ENCODE assay signal across 7 cellular contexts in the genomic region with DNA sequence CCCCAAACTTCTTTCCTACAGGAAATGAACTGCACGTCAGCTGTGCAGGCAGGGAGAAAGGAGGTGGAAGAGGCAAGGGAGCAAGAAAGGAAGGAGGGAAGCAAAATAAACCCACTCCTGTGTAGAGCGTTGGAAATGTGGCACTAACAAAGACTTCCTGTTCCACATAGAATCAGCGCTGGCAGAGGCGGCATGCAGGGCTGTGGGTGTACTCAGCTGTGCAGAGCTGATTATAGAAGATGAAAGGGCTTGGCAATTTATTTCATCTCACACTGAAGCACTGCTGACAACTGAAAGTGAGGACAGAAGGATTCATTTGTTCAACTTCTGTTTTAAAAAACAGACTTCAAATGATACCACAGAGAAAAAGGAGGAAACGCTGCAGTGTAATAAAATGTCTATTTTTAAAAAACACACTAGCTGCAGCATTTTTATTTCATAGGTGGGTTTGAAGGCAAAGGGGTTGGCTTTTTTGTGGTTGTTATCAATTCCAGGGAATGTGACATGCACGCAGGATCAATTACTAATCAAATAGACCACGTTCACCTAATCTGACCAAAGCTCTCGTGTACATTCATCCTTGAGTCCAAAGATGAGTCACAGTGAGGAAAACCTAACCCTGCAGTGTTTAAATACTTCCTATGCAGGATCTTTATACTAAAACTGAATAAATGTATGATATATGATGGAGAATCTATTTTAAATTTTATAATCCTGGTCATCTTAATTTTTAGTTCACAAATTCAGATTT.
DNase-seq lines count a peak whose midpoint lies in the region; ATAC-seq, FAIRE-seq and TF ChIP-seq lines count a peak whose summit lies in the region.

No MANE protein-coding gene starts in this region.

- H3K4me3 ChIP-seq in skeletal muscle satellite cell (ENCODE audit: low read length): peak overlapping the region; percentile 25

- no peak overlapping the region for H3K27ac ChIP-seq in foreskin keratinocyte

- no peaks in the 10 kb centered on the region for H3K9me3 ChIP-seq in skeletal muscle satellite cell (replicated peaks; ENCODE audit: low read length)

- H3K4me1 ChIP-seq in foreskin keratinocyte: no peaks in the 10 kb centered on the region
- peaks cover 9% of the 10 kb centered on the region for H3K4me1 ChIP-seq in skeletal muscle satellite cell (ENCODE audit: control insufficient read depth, insufficient read depth, low read length)

- no peak for TF ChIP-seq CTCF in foreskin keratinocyte (conservative IDR thresholded peaks at IDR 0.05)

- ATAC-seq in foreskin keratinocyte: peak; percentile 57
- no peak for ATAC-seq in HG03045 (IDR thresholded peaks at IDR 0.05; ENCODE audit: unreplicated experiment)

- no peaks in the 10 kb centered on the region for H3K36me3 ChIP-seq in skeletal muscle satellite cell (ENCODE audit: insufficient read depth, low read length)

- peak; percentile 72 for FAIRE-seq in RCC 7860 (lab: Jason Lieb, UNC)

- no peak overlapping the region for H3K9ac ChIP-seq in skeletal muscle satellite cell (ENCODE audit: low read depth, low read length)

- DNase-seq in HT1080 (ENCODE audit: low read depth): peak; percentile 57
- no peak for DNase-seq in RCC 7860 (ENCODE audit: low spot score)
- DNase-seq in foreskin keratinocyte: no peak
- DNase-seq in CD1c-positive myeloid dendritic cell (ENCODE audit: extremely low spot score): no peak
- no peak for DNase-seq in cerebellar nuclear complex (lab: John Stamatoyannopoulos, UW)

- H3K4me2 ChIP-seq in skeletal muscle satellite cell (ENCODE audit: low read length): peak overlapping the region; percentile 62

- H3K27me3 ChIP-seq in foreskin keratinocyte: no peaks in the 10 kb centered on the region
- H3K27me3 ChIP-seq in skeletal muscle satellite cell (ENCODE audit: control insufficient read depth, insufficient read depth, low read length): no peaks in the 10 kb centered on the region
